ENCODE assay signal across 10 cellular contexts in the genomic region with DNA sequence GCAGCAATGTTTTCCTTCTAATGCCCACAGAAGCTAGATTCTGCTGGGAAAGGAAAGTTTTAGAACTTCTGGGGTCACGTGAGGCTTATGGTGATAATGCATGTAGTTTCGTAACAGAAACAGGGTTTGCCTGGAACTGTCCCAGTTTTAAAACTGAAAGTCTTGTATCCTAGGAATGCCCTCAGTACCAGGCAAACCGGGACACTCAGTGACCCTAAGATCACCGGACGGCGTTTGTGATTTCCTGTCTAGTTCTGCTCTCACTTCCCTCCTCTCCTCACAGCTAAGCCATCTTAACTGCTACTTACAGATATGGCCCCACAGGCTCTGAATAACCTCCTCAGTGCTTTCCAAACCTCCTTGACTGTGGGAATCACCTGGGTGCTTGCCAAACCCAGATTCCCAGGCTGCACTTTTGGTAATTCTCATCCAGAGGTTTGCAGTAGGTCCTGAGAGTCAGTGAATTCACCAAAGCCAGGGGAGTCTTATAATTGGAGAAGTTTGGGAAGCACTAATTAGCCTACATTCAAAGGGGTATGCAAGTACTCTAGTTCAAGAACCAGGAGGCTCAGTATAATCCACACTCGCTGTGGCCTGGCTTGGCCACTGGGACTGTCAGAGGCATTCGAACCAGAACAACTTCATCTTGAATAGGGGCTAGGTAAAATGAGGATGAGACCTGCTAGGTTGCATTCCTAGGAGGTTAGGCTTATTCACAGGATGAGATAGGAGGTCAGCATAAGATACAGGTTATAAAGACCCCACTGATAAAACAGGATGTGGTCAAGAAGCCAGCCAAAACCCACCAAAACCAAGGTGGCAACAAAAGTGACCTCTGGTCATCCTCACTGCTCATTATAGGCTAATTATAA.
A peak's percentile ranks its signal among the peaks of the same experiment; 100 is the strongest.
DNase-seq lines count a peak whose midpoint lies in the region; ATAC-seq and TF ChIP-seq lines count a peak whose summit lies in the region.
"Had no signal": no experiment of that assay in that cellular context is flagged by ENCODE, and none has a peak within 500 bp of the region (broad histone marks: within the 10 kb centered on the region; RNA-seq: fewer than 3 reads in every experiment).

No MANE protein-coding gene starts in this region.

- intact Hi-C loops in mammary epithelial cell (cut with micrococcal nuclease), result no loop called here

- H3K36me3 Mint-ChIP-seq in activated CD4-positive, alpha-beta memory T cell treated with anti-CD3 and anti-CD28 coated beads, Interleukin-2, amount 10 ng/mL, durations not matched to agents 7 days and 5 days (ENCODE audit: low read depth), result no peaks in the 10 kb centered on the region

- no peaks in the 10 kb centered on the region for H3K27me3 ChIP-seq in Karpas-422 (ENCODE audit: low read length)
- no peaks in the 10 kb centered on the region for H3K27me3 ChIP-seq in mammary epithelial cell (ENCODE audit: insufficient read depth, low read length)
- H3K27me3 ChIP-seq in thoracic aorta (replicated peaks; ENCODE audit: insufficient read depth), result no peaks in the 10 kb centered on the region
- H3K27me3 ChIP-seq: foreskin keratinocyte, SJSA1 had no signal

- H3K27me3 Mint-ChIP-seq in activated CD4-positive, alpha-beta memory T cell treated with anti-CD3 and anti-CD28 coated beads, Interleukin-2, amount 10 ng/mL, durations not matched to agents 7 days and 5 days, result no peaks in the 10 kb centered on the region

- no peaks in the 10 kb centered on the region for H3K36me3 ChIP-seq in Karpas-422 (ENCODE audit: insufficient read depth, low read length)
- no peaks in the 10 kb centered on the region for H3K36me3 ChIP-seq in mammary epithelial cell (ENCODE audit: insufficient read depth, low read length)
- no peaks in the 10 kb centered on the region for H3K36me3 ChIP-seq in thoracic aorta
- H3K36me3 ChIP-seq: SJSA1 had no signal

- H3K27ac Mint-ChIP-seq in activated CD4-positive, alpha-beta memory T cell treated with anti-CD3 and anti-CD28 coated beads, Interleukin-2, amount 10 ng/mL, durations not matched to agents 7 days and 5 days, result no peak overlapping the region

- H3K4me2 ChIP-seq in Karpas-422 (ENCODE audit: low read depth, low read length, poor library complexity, severe bottlenecking) (no peak overlapping the region), mammary epithelial cell (ENCODE audit: insufficient read depth, low read depth, low read length) (no peak overlapping the region)

- DNase-seq in Karpas-422 (no peak), mammary epithelial cell (peak; percentile 17), lung microvascular endothelial cell (ENCODE audit: low read depth in 2 of 2) (peak; percentile 41 to 88), thoracic aorta (ENCODE audit: low spot score) (no peak), retina (no peak), epidermal melanocyte (ENCODE audit: insufficient read length, low spot score) (no peak)
- DNase-seq in activated CD4-positive, alpha-beta memory T cell treated with anti-CD3 and anti-CD28 coated beads, Interleukin-2, amount 10 ng/mL, durations not matched to agents 7 days and 5 days, result no peak

- no peak overlapping the region for H3K4me3 Mint-ChIP-seq in activated CD4-positive, alpha-beta memory T cell treated with anti-CD3 and anti-CD28 coated beads, Interleukin-2, amount 10 ng/mL, durations not matched to agents 7 days and 5 days

- CTCF ChIA-PET in mammary epithelial cell (lab: Charles Lee; ENCODE audit: low non-redundant PET), result interaction anchor here (0.5 kb wide), 1 partner anchor 286 kb away, joined by 7 read pairs; no protein-coding TSS in a partner anchor
- CTCF ChIA-PET in activated CD4-positive, alpha-beta memory T cell treated with anti-CD3 and anti-CD28 coated beads, Interleukin-2, amount 10 ng/mL, durations not matched to agents 7 days and 5 days (lab: Charles Lee), result no interaction called here

- H4K20me1 ChIP-seq in Karpas-422 (ENCODE audit: insufficient read depth, low read depth, low read length) (no peaks in the 10 kb centered on the region), mammary epithelial cell (ENCODE audit: insufficient read depth, low read length) (no peaks in the 10 kb centered on the region)

- in situ Hi-C loops in mammary epithelial cell (cut with MboI; ENCODE audit: low sequenced_read_pairs in 2 of 2), result no loop called here

- H3K9me3 Mint-ChIP-seq in activated CD4-positive, alpha-beta memory T cell treated with anti-CD3 and anti-CD28 coated beads, Interleukin-2, amount 10 ng/mL, durations not matched to agents 7 days and 5 days, result peaks cover 3% of the 10 kb centered on the region

- H3K9ac ChIP-seq in Karpas-422 (ENCODE audit: low read length) (no peak overlapping the region), mammary epithelial cell (ENCODE audit: insufficient read depth, low read length) (no peak overlapping the region)

- H2AFZ ChIP-seq in Karpas-422 (ENCODE audit: low read length) (peak overlapping the region; percentile 11; the same call in 1 of the 2 replicates), mammary epithelial cell (ENCODE audit: low read depth, low read length) (no peak overlapping the region)

- TF ChIP-seq CTCF in mammary epithelial cell (conservative IDR thresholded peaks at IDR 0.05 in 1 of 2, IDR thresholded peaks at IDR 0.05 in 1 of 2; ENCODE audit: extremely low read depth in 1 of 2, insufficient read depth in 1 of 2, low read depth in 1 of 2, low read length in 2 of 2) (no peak), thoracic aorta (IDR thresholded peaks at IDR 0.05) (no peak)

- dilution Hi-C loops in mammary epithelial cell (cut with HindIII; ENCODE audit: low sequenced_read_pairs), result no loop called here

- WGBS in mammary epithelial cell (ENCODE audit: low coverage, missing lambda C conversion rate), result 49% methylated on average over 8 of the region's 8 CpGs

- H3K9me2 ChIP-seq in Karpas-422 (replicated peaks; ENCODE audit: insufficient read depth, low read length), result no peaks in the 10 kb centered on the region

- no peak overlapping the region for H3K27ac ChIP-seq in Karpas-422 (ENCODE audit: low read length)
- no peak overlapping the region for H3K27ac ChIP-seq in mammary epithelial cell (ENCODE audit: insufficient read depth, low read depth, low read length)
- peak overlapping the region; percentile 40 to 49 for H3K27ac ChIP-seq in thoracic aorta
- H3K27ac ChIP-seq: foreskin keratinocyte, SJSA1 had no signal

- H3K9me3 ChIP-seq in Karpas-422 (ENCODE audit: low read length) (peaks cover 9% of the 10 kb centered on the region; the same call in 1 of the 2 replicates), mammary epithelial cell (replicated peaks; ENCODE audit: insufficient read depth, low read length) (no peaks in the 10 kb centered on the region), thoracic aorta (no peaks in the 10 kb centered on the region)
- H3K9me3 ChIP-seq: SJSA1 had no signal

- peaks cover 37% of the 10 kb centered on the region for H3K4me1 ChIP-seq in Karpas-422 (ENCODE audit: low read length)
- H3K4me1 ChIP-seq in mammary epithelial cell (ENCODE audit: insufficient read depth, low read length), result no peaks in the 10 kb centered on the region
- H3K4me1 ChIP-seq in thoracic aorta (ENCODE audit: control insufficient read depth in 1 of 2, low read depth in 2 of 2), result peaks cover 3 to 13% of the 10 kb centered on the region in 2 donors
- H3K4me1 ChIP-seq: SJSA1 had no signal

- H3K79me2 ChIP-seq in Karpas-422 (ENCODE audit: low read length) (no peaks in the 10 kb centered on the region), mammary epithelial cell (ENCODE audit: insufficient read depth, low read length) (no peaks in the 10 kb centered on the region)

- peaks cover 15% of the 10 kb centered on the region for H3K4me1 Mint-ChIP-seq in activated CD4-positive, alpha-beta memory T cell treated with anti-CD3 and anti-CD28 coated beads, Interleukin-2, amount 10 ng/mL, durations not matched to agents 7 days and 5 days

- POLR2A ChIA-PET in activated CD4-positive, alpha-beta memory T cell treated with anti-CD3 and anti-CD28 coated beads, Interleukin-2, amount 10 ng/mL, durations not matched to agents 7 days and 5 days (lab: Charles Lee), result no interaction called here

- BruUV-seq in mammary epithelial cell (replicated peaks; lab: Mats Ljungman, UMichigan), result no TSS peak

- peak; percentile 22 for ATAC-seq in thoracic aorta (ENCODE audit: insufficient number of reproducible peaks, low FRiP score, low read depth)
- ATAC-seq in GM19328 (IDR thresholded peaks at IDR 0.05; ENCODE audit: unreplicated experiment), result no peak
- ATAC-seq: foreskin keratinocyte had no signal

- H3K4me3 ChIP-seq in Karpas-422 (ENCODE audit: low read length) (no peak overlapping the region), mammary epithelial cell (replicated peaks in 1 of 3; ENCODE audit: insufficient read depth in 1 of 3, low read depth in 2 of 3, low read length in 3 of 3) (no peak overlapping the region), thoracic aorta (peak overlapping the region; percentile 42)
- H3K4me3 ChIP-seq: SJSA1 had no signal

Comparison
In these comparisons a context has a peak if more than half of its experiments do, and no peak if none do; other contexts are left out.
1. DNase-seq: peak in mammary epithelial cell (single experiment) and lung microvascular endothelial cell (2 of 2); none in Karpas-422 (single experiment), thoracic aorta (single experiment), activated CD4-positive, alpha-beta memory T cell treated with anti-CD3 and anti-CD28 coated beads, Interleukin-2, amount 10 ng/mL, durations not matched to agents 7 days and 5 days (single experiment), retina (single experiment) and epidermal melanocyte (single experiment).
2. H3K27ac ChIP-seq: peak in thoracic aorta (2 of 2); none in Karpas-422 (single experiment) and mammary epithelial cell (single experiment).